ENCODE assay signal across 24 cellular contexts in the genomic region with DNA sequence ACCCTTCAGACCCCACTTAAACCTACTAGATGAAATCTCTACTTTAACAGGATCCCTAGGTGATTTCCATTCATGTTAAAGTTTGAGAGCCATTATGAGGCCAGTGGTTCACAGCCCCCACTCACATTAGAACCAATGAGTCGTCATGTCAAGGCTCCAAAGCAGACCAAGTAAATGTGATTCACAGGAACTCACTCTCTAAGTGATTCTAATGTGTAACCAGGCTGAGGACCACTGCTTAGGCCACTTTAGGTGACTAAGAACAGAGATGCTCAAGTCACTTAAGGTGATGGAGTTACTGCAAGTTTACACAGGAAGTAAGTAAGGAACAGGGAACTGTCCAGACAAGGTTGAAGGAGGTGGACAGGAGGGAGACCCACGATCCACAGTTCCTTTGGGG. TPM values are rescaled to one million over a fixed set of nuclear protein-coding genes. Genes with fewer than 3 reads are reported as not detected.
DNase-seq lines count a peak whose midpoint lies in the region; ATAC-seq lines count a peak whose summit lies in the region.
"Had no signal": no experiment of that assay in that cellular context is flagged by ENCODE, and none has a peak within 500 bp of the region (broad histone marks: within the 10 kb centered on the region; RNA-seq: fewer than 3 reads in every experiment).

No MANE protein-coding gene starts in this region.

- ATAC-seq in activated T-helper 17 cell treated with anti-CD3 and anti-CD28 coated beads, Interleukin-2, amount 50 U/mL, for 72 hours (replicated peaks), result peak; percentile 41
- no peak for ATAC-seq in GM21528 (IDR thresholded peaks at IDR 0.05; ENCODE audit: low FRiP score, unreplicated experiment)
- ATAC-seq: esophagus mucosa; stimulated activated naive B cell treated with anti-CD40 and anti-IgM and Interleukin-4, amounts not matched to agents 10 μg/mL and 1 μg/mL and 100 μg/mL, for 72 hours had no signal

- DNase-seq in A172 (ENCODE audit: low spot score) (peak; percentile 28), ELR (ENCODE audit: low read depth) (peak; percentile 62), kidney glomerular epithelial cell (lab: John Stamatoyannopoulos, UW) (peak; percentile 9), SW 1271 (lab: John Stamatoyannopoulos, UW) (no peak)
- no peak for DNase-seq in activated CD8-positive, alpha-beta memory T cell treated with anti-CD3 and anti-CD28 coated beads, Interleukin-2, amount 50 U/mL, for 4 hours
- DNase-seq: activated CD4-positive, alpha-beta T cell treated with anti-CD3 and anti-CD28 coated beads, Interleukin-2, amount 10 ng/mL, durations not matched to agents 7 days and 5 days; Caco-2; DMS79 treated with DMSO at 0.1 percent for 48 hours; midbrain; naive thymus-derived CD4-positive, alpha-beta T cell; NCI-H446 treated with DMSO at 0.1 percent for 48 hours; NCI-H82; sigmoid colon; stimulated activated CD4-positive, alpha-beta T cell treated with anti-CD3 and anti-CD28 coated beads, Interleukin-4, amount 100 ng/mL, for 24 hours; stimulated activated naive B cell treated with anti-CD40 and anti-IgM and Interleukin-4, amounts not matched to agents 10 μg/mL and 1 μg/mL and 100 μg/mL, for 72 hours; T1000 had no signal

- peaks cover 5% of the 10 kb centered on the region for H3K4me1 Mint-ChIP-seq in activated T-helper 17 cell treated with anti-CD3 and anti-CD28 coated beads, Interleukin-2, amount 50 U/mL, for 72 hours

- no peaks in the 10 kb centered on the region for H3K9me3 Mint-ChIP-seq in activated T-helper 17 cell treated with anti-CD3 and anti-CD28 coated beads, Interleukin-2, amount 50 U/mL, for 72 hours
- H3K9me3 Mint-ChIP-seq: activated CD4-positive, alpha-beta T cell treated with anti-CD3 and anti-CD28 coated beads, Interleukin-2, amount 10 ng/mL, durations not matched to agents 7 days and 5 days; activated naive CD4-positive, alpha-beta T cell treated with anti-CD3 and anti-CD28 coated beads, Interleukin-2, amount 50 U/mL, for 72 hours; central memory CD8-positive, alpha-beta T cell; dendritic cell treated with granulocyte-macrophage colony-stimulating factor and Interleukin-4, amounts not matched to agents 40 ng/mL and 50 ng/mL, for 4 days; endodermal cell had no signal

- H3K4me3 Mint-ChIP-seq in activated T-helper 17 cell treated with anti-CD3 and anti-CD28 coated beads, Interleukin-2, amount 50 U/mL, for 72 hours, result no peak overlapping the region
- H3K4me3 Mint-ChIP-seq: activated CD4-positive, alpha-beta T cell treated with anti-CD3 and anti-CD28 coated beads, Interleukin-2, amount 10 ng/mL, durations not matched to agents 7 days and 5 days; central memory CD8-positive, alpha-beta T cell; dendritic cell treated with granulocyte-macrophage colony-stimulating factor and Interleukin-4, amounts not matched to agents 40 ng/mL and 50 ng/mL, for 4 days; endodermal cell; naive thymus-derived CD4-positive, alpha-beta T cell; stimulated activated naive B cell treated with anti-CD40 and anti-IgM and Interleukin-4, amounts not matched to agents 10 μg/mL and 1 μg/mL and 100 μg/mL, for 72 hours had no signal

- H3K27me3 Mint-ChIP-seq in activated T-helper 17 cell treated with anti-CD3 and anti-CD28 coated beads, Interleukin-2, amount 50 U/mL, for 72 hours, result peaks cover 12% of the 10 kb centered on the region

- H3K36me3 Mint-ChIP-seq in activated T-helper 17 cell treated with anti-CD3 and anti-CD28 coated beads, Interleukin-2, amount 50 U/mL, for 72 hours (ENCODE audit: low read depth), result no peaks in the 10 kb centered on the region
- H3K36me3 Mint-ChIP-seq: activated naive CD4-positive, alpha-beta T cell treated with anti-CD3 and anti-CD28 coated beads, Interleukin-2, amount 50 U/mL, for 72 hours; naive thymus-derived CD4-positive, alpha-beta T cell; stimulated activated naive B cell treated with anti-CD40 and anti-IgM and Interleukin-4, amounts not matched to agents 10 μg/mL and 1 μg/mL and 100 μg/mL, for 72 hours had no signal

- H3K27ac Mint-ChIP-seq in activated T-helper 17 cell treated with anti-CD3 and anti-CD28 coated beads, Interleukin-2, amount 50 U/mL, for 72 hours, result no peak overlapping the region
- H3K27ac Mint-ChIP-seq: endodermal cell; progenitor cell of endocrine pancreas; stimulated activated naive B cell treated with anti-CD40 and anti-IgM and Interleukin-4, amounts not matched to agents 10 μg/mL and 1 μg/mL and 100 μg/mL, for 72 hours had no signal

RNA-seq across cellular contexts. Expression of a gene that starts 7.7 kb away (rescaled TPM):
- total RNA-seq in A172 (2014; rRNA removed; shearing (Covaris generic)), result not detected in 2 replicates
- total RNA-seq in activated T-helper 17 cell treated with anti-CD3 and anti-CD28 coated beads, Interleukin-2, amount 50 U/mL, for 72 hours, result under 1 TPM in 1 of 2 donors, not detected in 1; 0.22 TPM
- total RNA-seq: activated CD4-positive, alpha-beta T cell treated with anti-CD3 and anti-CD28 coated beads, Interleukin-2, amount 10 ng/mL, durations not matched to agents 7 days and 5 days; Caco-2 had no signal

Comparison
In these comparisons a context has a peak if more than half of its experiments do, and no peak if none do; other contexts are left out.
1. DNase-seq: peak in A172 (single experiment), ELR (single experiment) and kidney glomerular epithelial cell (single experiment); none in SW 1271 (0 of 2) and activated CD8-positive, alpha-beta memory T cell treated with anti-CD3 and anti-CD28 coated beads, Interleukin-2, amount 50 U/mL, for 4 hours (single experiment).